Comparison of ENCODE assay signal across 8 cellular contexts in genomic region chr13:99501952-99502310, GRCh38. TPM values are rescaled to one million over a fixed set of nuclear protein-coding genes. Genes with fewer than 3 reads are reported as not detected.
DNase-seq lines count a peak whose midpoint lies in the region; ATAC-seq and TF ChIP-seq lines count a peak whose summit lies in the region.

No MANE protein-coding gene starts in this region.

- TF ChIP-seq POLR2A in erythroblast (IDR thresholded peaks at IDR 0.05; ENCODE audit: low read length), result no peak

- H3K4me1 ChIP-seq in HEK293 (ENCODE audit: control insufficient read depth, insufficient read depth, low read length), result peaks cover 5% of the 10 kb centered on the region

- peak overlapping the region; percentile 98 for H3K4me3 Mint-ChIP-seq in natural killer cell treated with Interleukin-12 subunit alpha and Interleukin-12 subunit beta and Interleukin-15 and Interleukin-18, amount 100 ng/mL, for 72 hours

- no peak for ATAC-seq in natural killer cell treated with Interleukin-12 subunit alpha and Interleukin-12 subunit beta and Interleukin-15 and Interleukin-18, amount 100 ng/mL, for 72 hours
- ATAC-seq in sciatic nerve, result no peak

- peaks cover 15% of the 10 kb centered on the region for H3K36me3 Mint-ChIP-seq in natural killer cell treated with Interleukin-12 subunit alpha and Interleukin-12 subunit beta and Interleukin-15 and Interleukin-18, amount 100 ng/mL, for 72 hours

- intact Hi-C loops in sciatic nerve (cut with DNase I), result no loop called here

- H3K4me3 ChIP-seq in AG04450 (ENCODE audit: low read depth, low read length) (peak overlapping the region; percentile 94), HEK293 (ENCODE audit: low read depth, low read length) (peak overlapping the region; percentile 92)

- H3K36me3 ChIP-seq in HEK293 (ENCODE audit: control insufficient read depth in 2 of 2, insufficient read depth in 1 of 2, low read length in 2 of 2), result no peaks in the 10 kb centered on the region

- H3K27me3 Mint-ChIP-seq in natural killer cell treated with Interleukin-12 subunit alpha and Interleukin-12 subunit beta and Interleukin-15 and Interleukin-18, amount 100 ng/mL, for 72 hours, result no peaks in the 10 kb centered on the region

- TF ChIP-seq CTCF in AG04450 (IDR thresholded peaks at IDR 0.05; ENCODE audit: low read depth, low read length) (no peak), HEK293 (tag by site-specific recombination; IDR thresholded peaks at IDR 0.05) (no peak), GM10248 (IDR thresholded peaks at IDR 0.05; ENCODE audit: control extremely low read depth, extremely low read depth, low read depth, missing control alignments) (no peak)

- CTCF ChIA-PET in AG04450 (lab: Charles Lee) (interaction anchor here (1.1 to 6.8 kb wide), 3 partner anchors 61 to 1172 kb away, joined by 3 to 77 read pairs (median 25); partner anchors contain the start of gene TMTC4), HEK293 (lab: Yijun Ruan, JAX) (interaction anchor here (0.6 to 2.3 kb wide), 4 partner anchors 59 to 110 kb away, joined by 3 to 8 read pairs (median 3); no protein-coding TSS in a partner anchor), GM10248 (lab: Yijun Ruan, JAX) (interaction anchor here (1.0 to 8.5 kb wide), 9 partner anchors 13 to 233 kb away, joined by 3 to 50 read pairs (median 6); partner anchors contain the start of gene CLYBL)

- H3K9me3 ChIP-seq in AG04450 (ENCODE audit: control insufficient read depth, insufficient read depth, low read length) (peaks cover 4% of the 10 kb centered on the region; the same call in 1 of the 2 replicates), HEK293 (ENCODE audit: control insufficient read depth, insufficient read depth, low read depth, low read length) (no peaks in the 10 kb centered on the region)

- DNase-seq in AG04450 (ENCODE audit: low read depth, low spot score), result no peak
- DNase-seq in activated CD4-positive, alpha-beta T cell treated with anti-CD3 and anti-CD28 coated beads for 1 hour, result peak; percentile 19
- peak; percentile 61 to 72 for DNase-seq in erythroblast (lab: John Stamatoyannopoulos, UW)
- no peak for DNase-seq in natural killer cell treated with Interleukin-12 subunit alpha and Interleukin-12 subunit beta and Interleukin-15 and Interleukin-18, amount 100 ng/mL, for 72 hours (ENCODE audit: low spot score)
- no peak for DNase-seq in GM10248 (ENCODE audit: extremely low spot score)
- no peak for DNase-seq in sciatic nerve (ENCODE audit: low spot score)
- no peak for DNase-seq in COR-L47 (lab: John Stamatoyannopoulos, UW)

- peak overlapping the region; percentile 42 for H3K27ac ChIP-seq in AG04450 (ENCODE audit: low read depth, low read length)
- peak overlapping the region; percentile 91 for H3K27ac ChIP-seq in HEK293 (ENCODE audit: extremely low read depth, low read depth, low read length)

- H3K9me3 Mint-ChIP-seq in natural killer cell treated with Interleukin-12 subunit alpha and Interleukin-12 subunit beta and Interleukin-15 and Interleukin-18, amount 100 ng/mL, for 72 hours, result peaks cover 3% of the 10 kb centered on the region

- no peaks in the 10 kb centered on the region for H3K27me3 ChIP-seq in AG04450 (ENCODE audit: control insufficient read depth, insufficient read depth, low read length)

- peaks cover 63 to 77% of the 10 kb centered on the region in 2 donors for H3K4me1 Mint-ChIP-seq in natural killer cell treated with Interleukin-12 subunit alpha and Interleukin-12 subunit beta and Interleukin-15 and Interleukin-18, amount 100 ng/mL, for 72 hours (ENCODE audit: low read depth in 2 of 2)

- POLR2A ChIA-PET in AG04450 (lab: Yijun Ruan, JAX) (interaction anchor here (0.7 kb wide), 1 partner anchor 32 kb away, joined by 3 read pairs; no protein-coding TSS in a partner anchor), HEK293 (lab: Yijun Ruan, JAX) (interaction anchor here (0.6 kb wide), 1 partner anchor 615 kb away, joined by 3 read pairs; no protein-coding TSS in a partner anchor), GM10248 (lab: Yijun Ruan, JAX) (no interaction called here)

- peak overlapping the region; percentile 90 to 95 for H3K27ac Mint-ChIP-seq in natural killer cell treated with Interleukin-12 subunit alpha and Interleukin-12 subunit beta and Interleukin-15 and Interleukin-18, amount 100 ng/mL, for 72 hours

TF ChIP-seq in HEK293, 187 proteins besides CTCF, POLR2A, EP300 and RAD21:
- no peak for TF ChIP-seq ZFP41 (tag by site-specific recombination; IDR thresholded peaks at IDR 0.05; ENCODE audit: borderline replicate concordance)
- no peak for TF ChIP-seq ZNF76 (tag by site-specific recombination; IDR thresholded peaks at IDR 0.05; ENCODE audit: borderline replicate concordance, low read depth)
- TF ChIP-seq, protein P1, sequence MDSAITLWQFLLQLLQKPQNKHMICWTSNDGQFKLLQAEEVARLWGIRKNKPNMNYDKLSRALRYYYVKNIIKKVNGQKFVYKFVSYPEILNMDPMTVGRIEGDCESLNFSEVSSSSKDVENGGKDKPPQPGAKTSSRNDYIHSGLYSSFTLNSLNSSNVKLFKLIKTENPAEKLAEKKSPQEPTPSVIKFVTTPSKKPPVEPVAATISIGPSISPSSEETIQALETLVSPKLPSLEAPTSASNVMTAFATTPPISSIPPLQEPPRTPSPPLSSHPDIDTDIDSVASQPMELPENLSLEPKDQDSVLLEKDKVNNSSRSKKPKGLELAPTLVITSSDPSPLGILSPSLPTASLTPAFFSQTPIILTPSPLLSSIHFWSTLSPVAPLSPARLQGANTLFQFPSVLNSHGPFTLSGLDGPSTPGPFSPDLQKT (IDR thresholded peaks at IDR 0.05; ENCODE audit: borderline replicate concordance, low read depth, low read length), result no peak
- TF ChIP-seq, protein P2, sequence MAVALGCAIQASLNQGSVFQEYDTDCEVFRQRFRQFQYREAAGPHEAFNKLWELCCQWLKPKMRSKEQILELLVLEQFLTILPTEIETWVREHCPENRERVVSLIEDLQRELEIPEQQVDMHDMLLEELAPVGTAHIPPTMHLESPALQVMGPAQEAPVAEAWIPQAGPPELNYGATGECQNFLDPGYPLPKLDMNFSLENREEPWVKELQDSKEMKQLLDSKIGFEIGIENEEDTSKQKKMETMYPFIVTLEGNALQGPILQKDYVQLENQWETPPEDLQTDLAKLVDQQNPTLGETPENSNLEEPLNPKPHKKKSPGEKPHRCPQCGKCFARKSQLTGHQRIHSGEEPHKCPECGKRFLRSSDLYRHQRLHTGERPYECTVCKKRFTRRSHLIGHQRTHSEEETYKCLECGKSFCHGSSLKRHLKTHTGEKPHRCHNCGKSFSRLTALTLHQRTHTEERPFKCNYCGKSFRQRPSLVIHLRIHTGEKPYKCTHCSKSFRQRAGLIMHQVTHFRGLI (tag by site-specific recombination; IDR thresholded peaks at IDR 0.05), result 0 out of 2 replicates have a peak, but pooled peaks have one; percentile 47
- no peak for TF ChIP-seq MZF1 (tag by site-specific recombination; IDR thresholded peaks at IDR 0.05; ENCODE audit: borderline replicate concordance)
- TF ChIP-seq HOXD13 (CRISPR knock-in tag; IDR thresholded peaks at IDR 0.05; ENCODE audit: borderline replicate concordance), result no peak
- no peak for TF ChIP-seq ZBTB48 (tag by site-specific recombination; IDR thresholded peaks at IDR 0.05)
- no peak for TF ChIP-seq FEZF1 (tag by site-specific recombination; IDR thresholded peaks at IDR 0.05)

RNA-seq across cellular contexts. Expression of gene TM9SF2, which starts 0.7 kb away (rescaled TPM):
- 86.2 and 125 TPM in 2 replicates for polyA plus RNA-seq in AG04450 (2011; rRNA removed)
- 57.9 and 110 TPM in 2 replicates for polyA minus RNA-seq in AG04450 (2011; rRNA and poly(A)+ RNA removed)
- total RNA-seq in natural killer cell treated with Interleukin-12 subunit alpha and Interleukin-12 subunit beta and Interleukin-15 and Interleukin-18, amount 100 ng/mL, for 72 hours, result 10 to 100 TPM; 61.6 to 81.6 TPM
- total RNA-seq in sciatic nerve, result 84.3 TPM

Comparison
In these comparisons a context has a peak if more than half of its experiments do, and no peak if none do; other contexts are left out.
1. DNase-seq: peak in activated CD4-positive, alpha-beta T cell treated with anti-CD3 and anti-CD28 coated beads for 1 hour (single experiment) and erythroblast (2 of 2); none in AG04450 (single experiment), natural killer cell treated with Interleukin-12 subunit alpha and Interleukin-12 subunit beta and Interleukin-15 and Interleukin-18, amount 100 ng/mL, for 72 hours (single experiment), GM10248 (single experiment), sciatic nerve (single experiment) and COR-L47 (single experiment).